Comparison of ENCODE assay signal across 8 cellular contexts in genomic region chr19:58401825-58402433, GRCh38. TPM values are rescaled to one million over a fixed set of nuclear protein-coding genes. Genes with fewer than 3 reads are reported as not detected.
DNase-seq lines count a peak whose midpoint lies in the region; ATAC-seq and TF ChIP-seq lines count a peak whose summit lies in the region.

No MANE protein-coding gene starts in this region.

- peak overlapping the region; percentile 90 for H3K4me3 Mint-ChIP-seq in T-helper 17 cell

- H3K27me3 ChIP-seq in gastroesophageal sphincter: peaks cover 19% of the 10 kb centered on the region

- no peak for TF ChIP-seq POLR2A in gastroesophageal sphincter (IDR thresholded peaks at IDR 0.05)

- H3K27ac ChIP-seq in gastroesophageal sphincter: peak overlapping the region in 3 of 4 donors; percentile 66 to 82 (median 73)

- ATAC-seq in T-helper 17 cell (no peak), gastroesophageal sphincter (no peak)

- in situ Hi-C loops in KBM-7 (cut with MboI; ENCODE audit: low pct_unique_long_range_greater_than_20kb, low sequenced_read_pairs): no loop called here

- H3K36me3 Mint-ChIP-seq in T-helper 17 cell (ENCODE audit: low read depth): no peaks in the 10 kb centered on the region

- H3K4me1 ChIP-seq in gastroesophageal sphincter: peaks cover 0 to 28% (median 8%) of the 10 kb centered on the region in 3 donors

- TF ChIP-seq EP300 in gastroesophageal sphincter (IDR thresholded peaks at IDR 0.05): no peak

- no peaks in the 10 kb centered on the region for H3K9me3 ChIP-seq in T-helper 17 cell (ENCODE audit: control insufficient read depth, low read length, poor library complexity, severe bottlenecking)
- H3K9me3 ChIP-seq in gastroesophageal sphincter: no peaks in the 10 kb centered on the region

- peak overlapping the region; percentile 90 for H3K27ac Mint-ChIP-seq in T-helper 17 cell

- peaks cover 7% of the 10 kb centered on the region for H3K27me3 Mint-ChIP-seq in T-helper 17 cell

- peak in 1 of 4 experiments; percentile 13 for TF ChIP-seq CTCF in gastroesophageal sphincter (IDR thresholded peaks at IDR 0.05)
- no peak for TF ChIP-seq CTCF in GM10266 (IDR thresholded peaks at IDR 0.05; ENCODE audit: control insufficient read depth, insufficient read depth, low read depth, missing control alignments)

- DNase-seq in DMS 273 (lab: John Stamatoyannopoulos, UW; ENCODE audit: unreplicated experiment) (peak; percentile 39), DMS 273 treated with DMSO at 0.1 percent for 48 hours (lab: John Stamatoyannopoulos, UW) (no peak), T-helper 17 cell (no peak), skeletal muscle cell (ENCODE audit: low read depth) (no peak), GDM1 (lab: John Stamatoyannopoulos, UW) (no peak), KBM-7 (no peak), GM10266 (ENCODE audit: extremely low spot score) (no peak)

- no peaks in the 10 kb centered on the region for H3K36me3 ChIP-seq in gastroesophageal sphincter

- H3K4me1 Mint-ChIP-seq in T-helper 17 cell: peaks cover 19% of the 10 kb centered on the region

- 24 to 29% methylated on average over 5 to 13 of the region's 24 CpGs for WGBS in gastroesophageal sphincter (ENCODE audit: low coverage in 1 of 2), 2 donors

- H3K4me3 ChIP-seq in gastroesophageal sphincter (peak overlapping the region; percentile 34 to 56), skeletal muscle cell (ENCODE audit: low read depth, low read length) (peak overlapping the region; percentile 74)

RNA-seq across cellular contexts. Expression of gene RNF225, which starts 6.5 kb away (rescaled TPM):
- not detected for total RNA-seq in T-helper 17 cell
- total RNA-seq in gastroesophageal sphincter: 1 to 10 TPM in 1 of 4 donors, not detected in 3; 1.5 TPM

RNA-seq across cellular contexts. Expression of gene ZNF584, which starts 6.5 kb away (rescaled TPM):
- 1 to 10 TPM; 3.0 to 5.4 TPM for total RNA-seq in T-helper 17 cell
- total RNA-seq in gastroesophageal sphincter: 10 to 100 TPM; 10.9 to 17.6 (median 12.6) TPM

RNA-seq across cellular contexts. Expression of gene RPS5, which starts 14.9 kb away (rescaled TPM):
- total RNA-seq in T-helper 17 cell (1,000 to 10,000 TPM; 1,065 to 1,239 TPM), gastroesophageal sphincter (1,000 to 10,000 TPM in 3 of 4 donors, 100 to 1,000 TPM in 1; 841 to 2,040 (median 1,635) TPM)

RNA-seq across cellular contexts. Expression of gene ZNF837, which starts 21.1 kb away (rescaled TPM):
- 1 to 10 TPM; 1.2 to 1.6 TPM for total RNA-seq in T-helper 17 cell
- 1 to 10 TPM in 3 of 4 donors, under 1 TPM in 1; 0.99 to 3.7 (median 2.4) TPM for total RNA-seq in gastroesophageal sphincter

RNA-seq across cellular contexts. Expression of gene ZNF132, which starts 38.0 kb away (rescaled TPM):
- total RNA-seq in T-helper 17 cell (1 to 10 TPM in 1 of 2 donors, under 1 TPM in 1; 0.76 to 1.7 TPM), gastroesophageal sphincter (1 to 10 TPM; 4.1 to 8.6 (median 6.2) TPM)
